Comparison of ENCODE assay signal across 21 cellular contexts in genomic region chr12:76186507-76186906, GRCh38.
"Had no signal": no experiment of that assay in that cellular context is flagged by ENCODE, and none has a peak within 500 bp of the region (broad histone marks: within the 10 kb centered on the region; RNA-seq: fewer than 3 reads in every experiment).

No MANE protein-coding gene starts in this region.

- H3K27ac ChIP-seq: coronary artery, gastroesophageal sphincter, heart right ventricle, sigmoid colon, spleen, tibial artery, uterus had no signal

- H3K36me3 Mint-ChIP-seq: activated CD4-positive, alpha-beta memory T cell treated with anti-CD3 and anti-CD28 coated beads for 36 hours; activated naive CD8-positive, alpha-beta T cell treated with anti-CD3 and anti-CD28 coated beads for 36 hours; brain; immature natural killer cell; memory B cell; naive thymus-derived CD8-positive, alpha-beta T cell had no signal

- H3K4me1 ChIP-seq: sigmoid colon, uterus had no signal

- H3K36me3 ChIP-seq: gastroesophageal sphincter, heart right ventricle, sigmoid colon, spleen, tibial artery, uterus had no signal

- H3K4me3 Mint-ChIP-seq: activated B cell treated with CpG ODN at 0.5 μM for 24 hours; activated CD4-positive, alpha-beta memory T cell treated with anti-CD3 and anti-CD28 coated beads for 36 hours; activated naive CD8-positive, alpha-beta T cell treated with anti-CD3 and anti-CD28 coated beads for 36 hours; brain; immature natural killer cell; memory B cell; naive thymus-derived CD8-positive, alpha-beta T cell had no signal

- H3K9me3 Mint-ChIP-seq: activated B cell treated with CpG ODN at 0.5 μM for 24 hours; activated CD4-positive, alpha-beta memory T cell treated with anti-CD3 and anti-CD28 coated beads for 36 hours; activated naive CD8-positive, alpha-beta T cell treated with anti-CD3 and anti-CD28 coated beads for 36 hours; brain; immature natural killer cell; memory B cell; naive thymus-derived CD8-positive, alpha-beta T cell had no signal

- H3K27ac Mint-ChIP-seq: activated B cell treated with CpG ODN at 0.5 μM for 24 hours; activated CD4-positive, alpha-beta memory T cell treated with anti-CD3 and anti-CD28 coated beads for 36 hours; activated naive CD8-positive, alpha-beta T cell treated with anti-CD3 and anti-CD28 coated beads for 36 hours; brain; immature natural killer cell; memory B cell; naive thymus-derived CD8-positive, alpha-beta T cell had no signal

- H3K4me3 ChIP-seq: coronary artery, gastroesophageal sphincter, heart right ventricle, sigmoid colon, spleen, tibial artery, uterus had no signal

- H3K27me3 ChIP-seq: gastroesophageal sphincter, sigmoid colon, spleen, tibial artery, uterus had no signal

- DNase-seq: activated B cell treated with CpG ODN at 0.5 μM for 24 hours; activated CD4-positive, alpha-beta memory T cell treated with anti-CD3 and anti-CD28 coated beads for 36 hours; activated CD4-positive, alpha-beta T cell treated with anti-CD3 and anti-CD28 coated beads for 4 hours; activated naive CD8-positive, alpha-beta T cell treated with anti-CD3 and anti-CD28 coated beads for 36 hours; activated T-cell treated with anti-CD3 and anti-CD28 coated beads for 4 hours; central memory CD4-positive, alpha-beta T cell; erythroblast; heart right ventricle; immature natural killer cell; naive thymus-derived CD8-positive, alpha-beta T cell; sigmoid colon; spleen; stimulated activated naive CD4-positive, alpha-beta T cell; SW 1271; T-helper 2 cell; tibial artery; uterus had no signal

- H3K4me1 Mint-ChIP-seq: brain; immature natural killer cell; memory B cell; naive thymus-derived CD8-positive, alpha-beta T cell had no signal

- H3K9me3 ChIP-seq: gastroesophageal sphincter, heart right ventricle, sigmoid colon, spleen, tibial artery, uterus had no signal

- ATAC-seq: gastroesophageal sphincter; heart right ventricle; naive thymus-derived CD8-positive, alpha-beta T cell had no signal
